In the genomic region with DNA sequence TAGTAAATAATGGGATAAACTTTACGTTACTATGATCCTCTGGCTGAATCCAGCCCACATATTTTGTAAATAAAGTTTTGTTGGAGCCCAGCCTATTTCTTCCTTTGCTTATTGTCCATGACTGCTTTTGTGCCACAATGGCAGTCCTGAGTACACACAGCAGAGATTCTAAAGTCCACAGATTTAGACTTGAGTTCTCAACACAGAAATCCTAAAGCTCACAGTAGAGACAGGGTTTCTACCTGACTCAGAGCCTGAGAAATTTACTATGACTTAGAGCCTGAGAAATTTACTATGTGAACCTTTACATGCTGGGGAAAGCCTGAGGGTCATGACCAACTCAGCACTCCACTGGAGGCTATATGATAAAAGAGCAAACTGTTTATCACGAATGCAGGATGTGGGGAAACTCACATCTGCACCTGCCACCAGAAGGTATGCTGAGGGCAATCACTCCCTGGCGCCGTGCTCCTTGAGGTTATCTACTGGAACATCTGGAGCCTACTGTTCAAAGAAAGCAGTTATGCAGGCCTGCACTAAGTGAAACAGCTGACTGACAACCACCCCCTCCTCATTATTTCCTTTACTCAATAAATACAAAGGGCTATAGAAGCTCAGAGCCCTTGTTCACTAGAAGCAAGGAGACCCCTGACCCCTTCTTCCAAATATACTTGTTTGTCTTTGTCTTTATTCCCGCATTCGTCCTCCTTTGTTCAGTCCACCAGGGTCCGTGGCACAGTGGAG, we compare ENCODE assay signal across 33 cellular contexts. TPM values are rescaled to one million over a fixed set of nuclear protein-coding genes. Genes with fewer than 3 reads are reported as not detected.
DNase-seq lines count a peak whose midpoint lies in the region; ATAC-seq, FAIRE-seq and TF ChIP-seq lines count a peak whose summit lies in the region.
"Had no signal": no experiment of that assay in that cellular context is flagged by ENCODE, and none has a peak within 500 bp of the region (broad histone marks: within the 10 kb centered on the region; RNA-seq: fewer than 3 reads in every experiment).

No MANE protein-coding gene starts in this region.

- TF ChIP-seq POLR2A in HepG2 (IDR thresholded peaks at IDR 0.05; ENCODE audit: insufficient read depth in 1 of 2, low read depth in 2 of 2, low read length in 2 of 2) (no peak), right lobe of liver (IDR thresholded peaks at IDR 0.05) (no peak)

- peak; percentile 23 for FAIRE-seq in HepG2 (lab: Jason Lieb, UNC)
- FAIRE-seq: colon, GM18507, TTC549 had no signal

- peak; percentile 77 for ATAC-seq in HepG2
- ATAC-seq in right lobe of liver: no peak
- ATAC-seq: esophagus mucosa, HCT116, heart left ventricle, left cardiac atrium had no signal

- H3K27me3 ChIP-seq in HepG2 (ENCODE audit: control insufficient read depth in 1 of 2, insufficient read depth in 2 of 2, low read length in 2 of 2) (no peaks in the 10 kb centered on the region), right lobe of liver (no peaks in the 10 kb centered on the region), endodermal cell (ENCODE audit: control insufficient read depth, insufficient read depth, low read length, poor library complexity, severe bottlenecking) (no peaks in the 10 kb centered on the region)
- H3K27me3 ChIP-seq: BLaER1, breast epithelium, heart left ventricle, ovary, right atrium auricular region, SJSA1 had no signal

- no peak overlapping the region for H3K4me3 Mint-ChIP-seq in endodermal cell
- H3K4me3 Mint-ChIP-seq: type B pancreatic cell had no signal

- in situ Hi-C loops in HepG2 (cut with HindIII; ENCODE audit: extremely low pct_ligation_motif_present, low pct_unique_long_range_greater_than_20kb): no loop called here

- no peak for TF ChIP-seq RAD21 in HepG2 (CRISPR knock-in tag; IDR thresholded peaks at IDR 0.05)

- H3K9me3 Mint-ChIP-seq in endodermal cell: peaks cover 81% of the 10 kb centered on the region
- H3K9me3 Mint-ChIP-seq: type B pancreatic cell had no signal

- no peak overlapping the region for H3K27ac Mint-ChIP-seq in endodermal cell
- H3K27ac Mint-ChIP-seq: type B pancreatic cell had no signal

- intact Hi-C loops in HepG2 (cut with micrococcal nuclease; ENCODE audit: unreplicated experiment) (loop anchor here (5.0 kb wide), 1 partner anchor 372 kb away; no protein-coding TSS in a partner anchor), right lobe of liver (cut with DNase I) (no loop called here)

- H3K79me2 ChIP-seq in HepG2 (ENCODE audit: insufficient read depth, low read length): no peaks in the 10 kb centered on the region

- H3K9ac ChIP-seq in HepG2 (ENCODE audit: insufficient read depth, low read depth, low read length): no peak overlapping the region
- no peak overlapping the region for H3K9ac ChIP-seq in endodermal cell (ENCODE audit: extremely low read depth, low read length, poor library complexity, severe bottlenecking)
- H3K9ac ChIP-seq: BLaER1 had no signal

- H3K4me1 Mint-ChIP-seq in endodermal cell: peaks cover 18% of the 10 kb centered on the region

- H3K4me3 ChIP-seq in HepG2 (replicated peaks in 1 of 3; ENCODE audit: insufficient read depth in 1 of 3, low read depth in 2 of 3, low read length in 3 of 3) (no peak overlapping the region), right lobe of liver (no peak overlapping the region), endodermal cell (ENCODE audit: low read length) (peak overlapping the region; percentile 19)
- H3K4me3 ChIP-seq: BLaER1, breast epithelium, heart left ventricle, ovary, right atrium auricular region, SJSA1 had no signal

- TF ChIP-seq EP300 in HepG2 (IDR thresholded peaks at IDR 0.05; ENCODE audit: low read depth in 2 of 2, low read length in 2 of 2): no peak
- no peak for TF ChIP-seq EP300 in HepG2 (CRISPR knock-in tag; IDR thresholded peaks at IDR 0.05; ENCODE audit: borderline replicate concordance)

- no peak overlapping the region for H2AFZ ChIP-seq in HepG2 (ENCODE audit: low read length)

- H3K27ac ChIP-seq in HepG2 (ENCODE audit: extremely low read length, insufficient read depth, low read length): no peak overlapping the region
- H3K27ac ChIP-seq in right lobe of liver: no peak overlapping the region
- H3K27ac ChIP-seq in endodermal cell (ENCODE audit: low read depth, low read length): no peak overlapping the region
- H3K27ac ChIP-seq: BLaER1, breast epithelium, heart left ventricle, right atrium auricular region, SJSA1 had no signal

- BruUV-seq in HepG2 (replicated peaks; lab: Mats Ljungman, UMichigan): no TSS peak

- H3K9me3 ChIP-seq in HepG2 (ENCODE audit: low read length) (no peaks in the 10 kb centered on the region), right lobe of liver (no peaks in the 10 kb centered on the region), endodermal cell (ENCODE audit: control insufficient read depth, low read length) (peaks cover 51% of the 10 kb centered on the region)
- H3K9me3 ChIP-seq: breast epithelium, ovary, right atrium auricular region had no signal

- WGBS in HepG2 (ENCODE audit: low lambda C conversion rate): under 1% methylated on average over 5 of the region's 7 CpGs
- 92% methylated on average over 7 of the region's 7 CpGs for WGBS in right lobe of liver (ENCODE audit: insufficient coverage, low coverage, low lambda C conversion rate, missing lambda C conversion rate)
- 95 to 97% methylated on average over 4 to 7 of the region's 7 CpGs for WGBS in endodermal cell (ENCODE audit: insufficient coverage in 1 of 2, insufficient read length in 1 of 2), 2 experiments

- peaks cover 36% of the 10 kb centered on the region for H3K36me3 Mint-ChIP-seq in endodermal cell (ENCODE audit: low read depth)
- H3K36me3 Mint-ChIP-seq: type B pancreatic cell had no signal

- H3K4me2 ChIP-seq in HepG2 (ENCODE audit: low read depth, low read length): peak overlapping the region; percentile 33
- H3K4me2 ChIP-seq: BLaER1 had no signal

- H3K27me3 Mint-ChIP-seq in endodermal cell (ENCODE audit: insufficient read depth): no peaks in the 10 kb centered on the region
- H3K27me3 Mint-ChIP-seq: type B pancreatic cell had no signal

- H3K36me3 ChIP-seq in HepG2 (replicated peaks in 1 of 2; ENCODE audit: control insufficient read depth in 1 of 2, insufficient read depth in 2 of 2, low read length in 2 of 2) (no peaks in the 10 kb centered on the region), right lobe of liver (no peaks in the 10 kb centered on the region), endodermal cell (ENCODE audit: control insufficient read depth, insufficient read depth, low read length) (no peaks in the 10 kb centered on the region)
- H3K36me3 ChIP-seq: BLaER1, breast epithelium, heart left ventricle, ovary, right atrium auricular region, SJSA1 had no signal

- peak; percentile 28 for DNase-seq in HepG2 (ENCODE audit: low spot score)
- no peak for DNase-seq in right lobe of liver
- peak; percentile 51 for DNase-seq in M059J (ENCODE audit: low read depth)
- no peak for DNase-seq in endodermal cell
- no peak for DNase-seq in NCI-H146 treated with DMSO at 0.1 percent for 48 hours (lab: John Stamatoyannopoulos, UW; ENCODE audit: unreplicated experiment)
- DNase-seq in NCI-H748 (lab: John Stamatoyannopoulos, UW; ENCODE audit: unreplicated experiment): no peak
- no peak for DNase-seq in HPDE6-E6E7 (ENCODE audit: extremely low spot score)
- DNase-seq in AG20443 (ENCODE audit: low spot score): no peak
- DNase-seq: activated CD4-positive, CD25-positive, alpha-beta regulatory T cell treated with anti-CD3 and anti-CD28 coated beads, Interleukin-2, amount 50 U/mL, for 72 hours; activated gamma-delta T cell; activated T-cell treated with anti-CD3 and anti-CD28 coated beads for 4 hours; DMS53; effector CD8-positive, alpha-beta T cell; foreskin fibroblast; heart left ventricle; Kasumi-1; left cardiac atrium; NCI-H1048; NCI-H187; NCI-H2171; NCI-H524 treated with DMSO at 0.1 percent for 48 hours; ovary; stimulated activated CD4-positive, alpha-beta T cell treated with anti-CD3 and anti-CD28 coated beads, Interleukin-4, amount 100 ng/mL, for 1 hour had no signal

- CTCF ChIA-PET in HepG2 (lab: Yijun Ruan, JAX; ENCODE audit: low intra/inter-chr PET ratio, low total read pairs): no interaction called here

- TF ChIP-seq CTCF in HepG2 (CRISPR knock-in tag; IDR thresholded peaks at IDR 0.05) (no peak), right lobe of liver (IDR thresholded peaks at IDR 0.05) (no peak), endodermal cell (conservative IDR thresholded peaks at IDR 0.05) (no peak)

- POLR2A ChIA-PET in HepG2 (lab: Yijun Ruan, JAX): no interaction called here

- H4K20me1 ChIP-seq in HepG2 (ENCODE audit: insufficient read depth, low read length): no peaks in the 10 kb centered on the region
- H4K20me1 ChIP-seq: BLaER1 had no signal

- peaks cover 31% of the 10 kb centered on the region for H3K4me1 ChIP-seq in HepG2 (ENCODE audit: insufficient read depth, low read length)
- no peaks in the 10 kb centered on the region for H3K4me1 ChIP-seq in right lobe of liver
- no peaks in the 10 kb centered on the region for H3K4me1 ChIP-seq in endodermal cell (ENCODE audit: control insufficient read depth, insufficient read depth, low read length)
- H3K4me1 ChIP-seq: BLaER1, breast epithelium, right atrium auricular region had no signal

RNA-seq across cellular contexts. Expression of gene BICD1, which starts 52.6 kb away (rescaled TPM):
- total RNA-seq in HepG2 (2016; rRNA removed; fragmentation: Illumina TruSeq; extraction: Trizol): 4.8 and 5.2 TPM in 2 replicates
- 2.9 and 3.2 TPM in 2 replicates for total RNA-seq in HepG2 (2016; cell fraction: cytosol; rRNA removed; fragmentation: Illumina TruSeq; extraction: Trizol; ENCODE audit: low read depth)
- 3.7 and 5.0 TPM in 2 replicates for total RNA-seq in HepG2 (2016; cell fraction: insoluble cytoplasmic fraction; rRNA removed; fragmentation: Illumina TruSeq; extraction: Trizol)
- 4.3 and 5.1 TPM in 2 replicates for total RNA-seq in HepG2 (2016; cell fraction: membrane; rRNA removed; fragmentation: Illumina TruSeq; extraction: Trizol)
- 11.2 and 11.5 TPM in 2 replicates for total RNA-seq in HepG2 (2016; cell fraction: nucleus; rRNA removed; fragmentation: Illumina TruSeq; extraction: Trizol)
- 4.5 and 4.7 TPM in 2 replicates for polyA plus RNA-seq in HepG2 (2011; rRNA removed)
- 1.5 and 2.1 TPM in 2 replicates for polyA plus RNA-seq in HepG2 (2011; cell fraction: cytosol; rRNA removed)
- 8.0 and 8.8 TPM in 2 replicates for polyA plus RNA-seq in HepG2 (2011; cell fraction: nucleus; rRNA removed)
- polyA plus RNA-seq in HepG2 (2012): 4.7 and 5.0 TPM in 2 replicates
- polyA plus RNA-seq in HepG2 (2016; cell fraction: cytosol; fragmentation: Illumina TruSeq; extraction: Trizol; ENCODE audit: low read depth): 1.6 and 1.7 TPM in 2 replicates
- 8.0 and 8.4 TPM in 2 replicates for polyA plus RNA-seq in HepG2 (2016; cell fraction: insoluble cytoplasmic fraction; fragmentation: Illumina TruSeq; extraction: Trizol; ENCODE audit: low read depth)
- polyA plus RNA-seq in HepG2 (2016; cell fraction: membrane; fragmentation: Illumina TruSeq; extraction: Trizol; ENCODE audit: low read depth): 4.5 and 4.7 TPM in 2 replicates
- 9.3 and 10.0 TPM in 2 replicates for polyA plus RNA-seq in HepG2 (2016; cell fraction: nucleus; fragmentation: Illumina TruSeq; extraction: Trizol; ENCODE audit: insufficient read depth, low read depth)
- polyA minus RNA-seq in HepG2 (2011; rRNA and poly(A)+ RNA removed; ENCODE audit: low replicate concordance): 11.8 and 42.9 TPM in 2 replicates
- 2.5 and 3.4 TPM in 2 replicates for polyA minus RNA-seq in HepG2 (2011; cell fraction: cytosol; rRNA and poly(A)+ RNA removed)
- 24.3 and 27.0 TPM in 2 replicates for polyA minus RNA-seq in HepG2 (2011; cell fraction: nucleus; rRNA and poly(A)+ RNA removed)
- total RNA-seq in right lobe of liver: 1 to 10 TPM; 1.0 to 4.9 (median 2.1) TPM
- 6.8 and 13.3 TPM in 2 replicates for total RNA-seq in M059J (2014; rRNA removed; shearing (Covaris generic))
- total RNA-seq in endodermal cell: 100 to 1,000 TPM in 1 of 2 donors, 10 to 100 TPM in 1; 56.0 to 101 TPM
- polyA plus RNA-seq in endodermal cell (2013, experiment 1 of 2): 24.8 TPM
- 21.9 TPM for polyA plus RNA-seq in endodermal cell (2013, experiment 2 of 2)

Comparison
In these comparisons a context has a peak if more than half of its experiments do, and no peak if none do; other contexts are left out.
1. DNase-seq: peak in HepG2 (single experiment) and M059J (single experiment); none in right lobe of liver (0 of 3), endodermal cell (single experiment), NCI-H146 treated with DMSO at 0.1 percent for 48 hours (single experiment), NCI-H748 (single experiment), HPDE6-E6E7 (single experiment) and AG20443 (single experiment).